In genomic region chr2:166013878-166014277, GRCh38 we compare ENCODE assay signal across 1 cellular context.
TF ChIP-seq lines count a peak whose summit lies in the region.

No MANE protein-coding gene starts in this region.

TF ChIP-seq in HepG2, 621 proteins besides CTCF, POLR2A, EP300 and RAD21 (continued from another document):
- TF ChIP-seq PRDM10 (CRISPR knock-in tag; IDR thresholded peaks at IDR 0.05; ENCODE audit: low read depth) = no peak
- no peak for TF ChIP-seq DPF2 (CRISPR knock-in tag; IDR thresholded peaks at IDR 0.05; ENCODE audit: borderline replicate concordance, low read depth)
- TF ChIP-seq GRHL1 (CRISPR knock-in tag; conservative IDR thresholded peaks at IDR 0.05) = no peak
- TF ChIP-seq ZFP62 (CRISPR knock-in tag; IDR thresholded peaks at IDR 0.05) = no peak
- no peak for TF ChIP-seq ZNF343 (CRISPR knock-in tag; IDR thresholded peaks at IDR 0.05)
- no peak for TF ChIP-seq TRIM22 (IDR thresholded peaks at IDR 0.05)
- no peak for TF ChIP-seq MTA3 (CRISPR knock-in tag; IDR thresholded peaks at IDR 0.05)
- TF ChIP-seq CC2D1A (CRISPR knock-in tag; IDR thresholded peaks at IDR 0.05) = no peak
- no peak for TF ChIP-seq ATF3 (CRISPR knock-in tag; IDR thresholded peaks at IDR 0.05)
- no peak for TF ChIP-seq ZBTB33 (CRISPR knock-in tag; IDR thresholded peaks at IDR 0.05)
- TF ChIP-seq MTERF4 (CRISPR knock-in tag; IDR thresholded peaks at IDR 0.05) = no peak
- TF ChIP-seq CREBL2 (CRISPR knock-in tag; IDR thresholded peaks at IDR 0.05; ENCODE audit: borderline replicate concordance) = no peak
- no peak for TF ChIP-seq ZFP37 (CRISPR knock-in tag; IDR thresholded peaks at IDR 0.05; ENCODE audit: borderline replicate concordance)
TF ChIP-seq in HepG2: peak in this region for 0.
